ENCODE assay signal across 14 cellular contexts in genomic region chr2:48406096-48406495, GRCh38.
"Had no signal": no experiment of that assay in that cellular context is flagged by ENCODE, and none has a peak within 500 bp of the region (broad histone marks: within the 10 kb centered on the region; RNA-seq: fewer than 3 reads in every experiment).

No MANE protein-coding gene starts in this region.

- H3K4me3 Mint-ChIP-seq: activated B cell treated with CpG ODN at 0.5 μM for 24 hours; brain; stimulated activated naive CD8-positive, alpha-beta T cell treated with anti-CD3 and anti-CD28 coated beads, Interleukin-15, amount 100 ng/mL, for 72 hours; type B pancreatic cell had no signal

- DNase-seq: activated B cell treated with CpG ODN at 0.5 μM for 24 hours; activated T-cell treated with anti-CD3 and anti-CD28 coated beads, Interleukin-2, amount 50 U/mL, for 1 hour; amygdala; central memory CD4-positive, alpha-beta T cell; colonic mucosa; islet precursor cell; midbrain; right lobe of liver; stimulated activated naive CD8-positive, alpha-beta T cell treated with anti-CD3 and anti-CD28 coated beads, Interleukin-15, amount 100 ng/mL, for 72 hours had no signal

- H3K4me3 ChIP-seq: colonic mucosa, lung, right lobe of liver, smooth muscle cell had no signal

- H3K36me3 ChIP-seq: colonic mucosa, right lobe of liver had no signal

- H3K4me2 ChIP-seq: smooth muscle cell had no signal

- H3K27ac Mint-ChIP-seq: activated B cell treated with CpG ODN at 0.5 μM for 24 hours; stimulated activated naive CD8-positive, alpha-beta T cell treated with anti-CD3 and anti-CD28 coated beads, Interleukin-15, amount 100 ng/mL, for 72 hours; type B pancreatic cell had no signal

- H3K36me3 Mint-ChIP-seq: activated naive CD4-positive, alpha-beta T cell treated with anti-CD3 and anti-CD28 coated beads, Interleukin-2, amount 50 U/mL, for 72 hours; brain; type B pancreatic cell had no signal

- H3K4me1 ChIP-seq: colonic mucosa, right lobe of liver had no signal

- H3K27me3 ChIP-seq: colonic mucosa, right lobe of liver had no signal

- H3K27ac ChIP-seq: colonic mucosa, right lobe of liver had no signal

- H3K27me3 Mint-ChIP-seq: activated B cell treated with CpG ODN at 0.5 μM for 24 hours; brain; stimulated activated naive CD8-positive, alpha-beta T cell treated with anti-CD3 and anti-CD28 coated beads, Interleukin-15, amount 100 ng/mL, for 72 hours; type B pancreatic cell had no signal

- H3K9me3 ChIP-seq: colonic mucosa, right lobe of liver had no signal

- H3K9me3 Mint-ChIP-seq: activated B cell treated with CpG ODN at 0.5 μM for 24 hours; activated naive CD4-positive, alpha-beta T cell treated with anti-CD3 and anti-CD28 coated beads, Interleukin-2, amount 50 U/mL, for 72 hours; stimulated activated naive CD8-positive, alpha-beta T cell treated with anti-CD3 and anti-CD28 coated beads, Interleukin-15, amount 100 ng/mL, for 72 hours had no signal
